ENCODE assay signal across 34 cellular contexts in genomic region chr18:75374466-75374865, GRCh38. TPM values are rescaled to one million over a fixed set of nuclear protein-coding genes. Genes with fewer than 3 reads are reported as not detected.
"Had no signal": no experiment of that assay in that cellular context is flagged by ENCODE, and none has a peak within 500 bp of the region (broad histone marks: within the 10 kb centered on the region; RNA-seq: fewer than 3 reads in every experiment).

No MANE protein-coding gene starts in this region.

- H3K9me3 ChIP-seq: adrenal gland, colonic mucosa had no signal

- H3K4me1 Mint-ChIP-seq: activated B cell treated with CpG ODN at 0.5 μM for 24 hours; activated CD4-positive, alpha-beta memory T cell treated with anti-CD3 and anti-CD28 coated beads, Interleukin-2, amount 10 ng/mL, durations not matched to agents 7 days and 5 days; activated CD4-positive, alpha-beta T cell treated with anti-CD3 and anti-CD28 coated beads, Interleukin-2, amount 10 ng/mL, durations not matched to agents 7 days and 5 days; activated naive CD8-positive, alpha-beta T cell treated with anti-CD3 and anti-CD28 coated beads for 36 hours had no signal

- H3K27ac ChIP-seq: adrenal gland, colonic mucosa, VCaP had no signal

- H3K4me3 Mint-ChIP-seq: activated B cell treated with CpG ODN at 0.5 μM for 24 hours; activated CD4-positive, alpha-beta memory T cell treated with anti-CD3 and anti-CD28 coated beads, Interleukin-2, amount 10 ng/mL, durations not matched to agents 7 days and 5 days; activated CD4-positive, alpha-beta T cell treated with anti-CD3 and anti-CD28 coated beads, Interleukin-2, amount 10 ng/mL, durations not matched to agents 7 days and 5 days; activated CD8-positive, alpha-beta memory T cell treated with anti-CD3 and anti-CD28 coated beads, Interleukin-2, amount 10 ng/mL, durations not matched to agents 7 days and 5 days; activated CD8-positive, alpha-beta T cell treated with anti-CD3 and anti-CD28 coated beads, Interleukin-2, amount 10 ng/mL, durations not matched to agents 7 days and 5 days; activated naive CD8-positive, alpha-beta T cell treated with anti-CD3 and anti-CD28 coated beads for 36 hours; activated T-cell treated with anti-CD3 and anti-CD28 coated beads, Interleukin-2, amount 50 U/mL, for 24 hours; brain; T-helper 1 cell treated with Interleukin-12 subunit alpha and Interleukin-12 subunit beta and Interleukin-4 antibody, amounts not matched to agents 30 μg/mL and 1 μg/mL, for 36 hours; T-helper 2 cell treated with Interferon-gamma antibody and Interleukin-4, amounts not matched to agents 5 μg/mL and 100 μg/mL, for 36 hours had no signal

- H3K4me3 ChIP-seq: adrenal gland, colonic mucosa had no signal

- H3K27me3 ChIP-seq: adrenal gland, colonic mucosa had no signal

- ATAC-seq: activated CD8-positive, alpha-beta memory T cell treated with anti-CD3 and anti-CD28 coated beads, Interleukin-2, amount 10 ng/mL, durations not matched to agents 7 days and 5 days; activated CD8-positive, alpha-beta T cell treated with anti-CD3 and anti-CD28 coated beads, Interleukin-2, amount 10 ng/mL, durations not matched to agents 7 days and 5 days; activated naive CD4-positive, alpha-beta T cell treated with anti-CD3 and anti-CD28 coated beads, Interleukin-2, amount 50 U/mL, for 72 hours had no signal

- H3K4me1 ChIP-seq: adrenal gland, colonic mucosa had no signal

- H3K27me3 Mint-ChIP-seq: activated CD4-positive, alpha-beta memory T cell treated with anti-CD3 and anti-CD28 coated beads, Interleukin-2, amount 10 ng/mL, durations not matched to agents 7 days and 5 days; activated CD4-positive, alpha-beta T cell treated with anti-CD3 and anti-CD28 coated beads, Interleukin-2, amount 10 ng/mL, durations not matched to agents 7 days and 5 days; brain had no signal

- FAIRE-seq: TTC549 had no signal

- H3K36me3 ChIP-seq: adrenal gland, colonic mucosa had no signal

- DNase-seq: activated B cell treated with CpG ODN at 0.5 μM for 24 hours; activated CD4-positive, alpha-beta memory T cell treated with anti-CD3 and anti-CD28 coated beads, Interleukin-2, amount 10 ng/mL, durations not matched to agents 7 days and 5 days; activated CD4-positive, alpha-beta T cell treated with anti-CD3 and anti-CD28 coated beads for 4 hours; activated CD4-positive, alpha-beta T cell treated with anti-CD3 and anti-CD28 coated beads, Interleukin-2, amount 10 ng/mL, durations not matched to agents 7 days and 5 days; activated CD4-positive, alpha-beta T cell treated with anti-CD3 and anti-CD28 coated beads, Interleukin-2, amount 50 U/mL, for 48 hours; activated CD4-positive, CD25-positive, alpha-beta regulatory T cell treated with anti-CD3 and anti-CD28 coated beads, Interleukin-2, amount 50 U/mL, for 72 hours; activated CD8-positive, alpha-beta memory T cell treated with anti-CD3 and anti-CD28 coated beads for 24 hours; activated CD8-positive, alpha-beta memory T cell treated with anti-CD3 and anti-CD28 coated beads, Interleukin-2, amount 10 ng/mL, durations not matched to agents 7 days and 5 days; activated CD8-positive, alpha-beta memory T cell treated with anti-CD3 and anti-CD28 coated beads, Interleukin-2, amount 50 U/mL, for 48 hours; activated CD8-positive, alpha-beta T cell treated with anti-CD3 and anti-CD28 coated beads, Interleukin-2, amount 10 ng/mL, durations not matched to agents 7 days and 5 days; activated effector memory CD4-positive, alpha-beta T cell treated with Interleukin-2 at 50 U/mL for 16 hours; activated gamma-delta T cell; activated naive CD4-positive, alpha-beta T cell treated with anti-CD3 and anti-CD28 coated beads, Interleukin-2, amount 50 U/mL, for 16 hours; activated naive CD4-positive, alpha-beta T cell treated with Interleukin-2 at 50 U/mL for 16 hours; activated naive CD8-positive, alpha-beta T cell treated with anti-CD3 and anti-CD28 coated beads for 36 hours; activated T-cell treated with anti-CD3 and anti-CD28 coated beads, Interleukin-2, amount 50 U/mL, for 24 hours; activated T-cell treated with anti-CD3 and anti-CD28 coated beads, Interleukin-2, amount 50 U/mL, for 48 hours; adrenal gland; amniotic stem cell; aorta; central memory CD4-positive, alpha-beta T cell; colonic mucosa; T-helper 1 cell; T-helper 2 cell; T-helper 9 cell had no signal

- H3K27ac Mint-ChIP-seq: activated B cell treated with CpG ODN at 0.5 μM for 24 hours; activated CD4-positive, alpha-beta memory T cell treated with anti-CD3 and anti-CD28 coated beads, Interleukin-2, amount 10 ng/mL, durations not matched to agents 7 days and 5 days; activated CD4-positive, alpha-beta T cell treated with anti-CD3 and anti-CD28 coated beads, Interleukin-2, amount 10 ng/mL, durations not matched to agents 7 days and 5 days; activated CD8-positive, alpha-beta memory T cell treated with anti-CD3 and anti-CD28 coated beads, Interleukin-2, amount 10 ng/mL, durations not matched to agents 7 days and 5 days; activated CD8-positive, alpha-beta T cell treated with anti-CD3 and anti-CD28 coated beads, Interleukin-2, amount 10 ng/mL, durations not matched to agents 7 days and 5 days; activated naive CD4-positive, alpha-beta T cell treated with anti-CD3 and anti-CD28 coated beads, Interleukin-2, amount 50 U/mL, for 72 hours; activated naive CD8-positive, alpha-beta T cell treated with anti-CD3 and anti-CD28 coated beads for 36 hours; activated T-cell treated with anti-CD3 and anti-CD28 coated beads, Interleukin-2, amount 50 U/mL, for 24 hours; activated T-helper 2 cell treated with anti-CD3 and anti-CD28 coated beads, Interferon-gamma antibody, Interleukin-2, Interleukin-4, amounts not matched to agents 10 μg/mL and 5 μg/mL and 100 μg/mL, durations not matched to agents 14 hours and 24 hours and 36 hours; brain; T-helper 1 cell treated with Interleukin-12 subunit alpha and Interleukin-12 subunit beta and Interleukin-4 antibody, amounts not matched to agents 30 μg/mL and 1 μg/mL, for 36 hours; T-helper 2 cell treated with Interferon-gamma antibody and Interleukin-4, amounts not matched to agents 5 μg/mL and 100 μg/mL, for 36 hours had no signal

- H3K36me3 Mint-ChIP-seq: activated CD8-positive, alpha-beta memory T cell treated with anti-CD3 and anti-CD28 coated beads, Interleukin-2, amount 10 ng/mL, durations not matched to agents 7 days and 5 days; activated naive CD4-positive, alpha-beta T cell treated with anti-CD3 and anti-CD28 coated beads, Interleukin-2, amount 50 U/mL, for 72 hours; activated naive CD8-positive, alpha-beta T cell treated with anti-CD3 and anti-CD28 coated beads for 36 hours; brain had no signal

- H3K9me3 Mint-ChIP-seq: activated B cell treated with CpG ODN at 0.5 μM for 24 hours; activated CD4-positive, alpha-beta memory T cell treated with anti-CD3 and anti-CD28 coated beads, Interleukin-2, amount 10 ng/mL, durations not matched to agents 7 days and 5 days; activated CD4-positive, alpha-beta T cell treated with anti-CD3 and anti-CD28 coated beads, Interleukin-2, amount 10 ng/mL, durations not matched to agents 7 days and 5 days; activated naive CD4-positive, alpha-beta T cell treated with anti-CD3 and anti-CD28 coated beads, Interleukin-2, amount 50 U/mL, for 72 hours; activated naive CD8-positive, alpha-beta T cell treated with anti-CD3 and anti-CD28 coated beads for 36 hours; activated T-cell treated with anti-CD3 and anti-CD28 coated beads, Interleukin-2, amount 50 U/mL, for 24 hours; activated T-helper 2 cell treated with anti-CD3 and anti-CD28 coated beads, Interferon-gamma antibody, Interleukin-2, Interleukin-4, amounts not matched to agents 10 μg/mL and 5 μg/mL and 100 μg/mL, durations not matched to agents 14 hours and 24 hours and 36 hours; T-helper 1 cell treated with Interleukin-12 subunit alpha and Interleukin-12 subunit beta and Interleukin-4 antibody, amounts not matched to agents 30 μg/mL and 1 μg/mL, for 36 hours; T-helper 2 cell treated with Interferon-gamma antibody and Interleukin-4, amounts not matched to agents 5 μg/mL and 100 μg/mL, for 36 hours had no signal

RNA-seq across cellular contexts. Expression of gene SMIM21, which starts 53.0 kb away (rescaled TPM):
- total RNA-seq: activated B cell treated with CpG ODN at 0.5 μM for 24 hours; activated CD4-positive, alpha-beta memory T cell treated with anti-CD3 and anti-CD28 coated beads, Interleukin-2, amount 10 ng/mL, durations not matched to agents 7 days and 5 days; activated CD4-positive, alpha-beta T cell treated with anti-CD3 and anti-CD28 coated beads, Interleukin-2, amount 10 ng/mL, durations not matched to agents 7 days and 5 days; activated CD8-positive, alpha-beta memory T cell treated with anti-CD3 and anti-CD28 coated beads, Interleukin-2, amount 10 ng/mL, durations not matched to agents 7 days and 5 days; activated CD8-positive, alpha-beta T cell treated with anti-CD3 and anti-CD28 coated beads, Interleukin-2, amount 10 ng/mL, durations not matched to agents 7 days and 5 days; activated naive CD4-positive, alpha-beta T cell treated with anti-CD3 and anti-CD28 coated beads, Interleukin-2, amount 50 U/mL, for 72 hours; activated naive CD8-positive, alpha-beta T cell treated with anti-CD3 and anti-CD28 coated beads for 36 hours; activated T-helper 2 cell treated with anti-CD3 and anti-CD28 coated beads, Interferon-gamma antibody, Interleukin-2, Interleukin-4, amounts not matched to agents 10 μg/mL and 5 μg/mL and 100 μg/mL, durations not matched to agents 14 hours and 24 hours and 36 hours; adrenal gland; aorta; cardiac septum; cerebellum; colonic mucosa had no signal
